ENCODE assay signal across 9 cellular contexts in genomic region chr3:119295816-119296484, GRCh38. TPM values are rescaled to one million over a fixed set of nuclear protein-coding genes. Genes with fewer than 3 reads are reported as not detected.
DNase-seq lines count a peak whose midpoint lies in the region; ATAC-seq lines count a peak whose summit lies in the region.
"Had no signal": no experiment of that assay in that cellular context is flagged by ENCODE, and none has a peak within 500 bp of the region (broad histone marks: within the 10 kb centered on the region; RNA-seq: fewer than 3 reads in every experiment).

No MANE protein-coding gene starts in this region.

- H3K9me3 ChIP-seq in T-helper 17 cell (ENCODE audit: control insufficient read depth, low read length, poor library complexity, severe bottlenecking), result no peaks in the 10 kb centered on the region
- no peaks in the 10 kb centered on the region for H3K9me3 ChIP-seq in iPS-15b (ENCODE audit: control insufficient read depth, insufficient read depth, low read length)

- DNase-seq in NCI-H748 (lab: John Stamatoyannopoulos, UW; ENCODE audit: unreplicated experiment), result peak; percentile 1
- no peak for DNase-seq in NCI-H748 treated with DMSO at 0.1 percent for 48 hours (lab: John Stamatoyannopoulos, UW)
- DNase-seq in T-helper 17 cell, result no peak
- DNase-seq in superior temporal gyrus (ENCODE audit: extremely low spot score), result peak; percentile 31
- no peak for DNase-seq in ureter (ENCODE audit: low spot score)
- no peak for DNase-seq in epidermal melanocyte (ENCODE audit: insufficient read length, low spot score)

- peaks cover 44% of the 10 kb centered on the region for H3K4me1 Mint-ChIP-seq in T-helper 17 cell

- no peaks in the 10 kb centered on the region for H3K27me3 Mint-ChIP-seq in T-helper 17 cell

- no peak overlapping the region for H3K9ac ChIP-seq in iPS-15b (ENCODE audit: low read depth, low read length)
- H3K9ac ChIP-seq: KMS-11 had no signal

- peaks cover 38% of the 10 kb centered on the region for H3K27me3 ChIP-seq in iPS-15b (ENCODE audit: control insufficient read depth, insufficient read depth, low read length)

- ATAC-seq in T-helper 17 cell, result no peak
- no peak for ATAC-seq in GM19452 (IDR thresholded peaks at IDR 0.05; ENCODE audit: unreplicated experiment)

- H3K36me3 Mint-ChIP-seq in T-helper 17 cell (ENCODE audit: low read depth), result no peaks in the 10 kb centered on the region

- peaks cover 2% of the 10 kb centered on the region for H3K36me3 ChIP-seq in iPS-15b (ENCODE audit: control insufficient read depth, insufficient read depth, low read length)

- H3K4me3 ChIP-seq in iPS-15b (ENCODE audit: low read depth, low read length), result peak overlapping the region; percentile 8

- peak overlapping the region; percentile 93 for H3K4me3 Mint-ChIP-seq in T-helper 17 cell

- H3K4me1 ChIP-seq in iPS-15b (ENCODE audit: control insufficient read depth, insufficient read depth, low read length), result peaks cover 8% of the 10 kb centered on the region

- peak overlapping the region; percentile 99 for H3K27ac Mint-ChIP-seq in T-helper 17 cell

RNA-seq across cellular contexts. Expression of gene ARHGAP31, which starts 1.8 kb away (rescaled TPM):
- total RNA-seq in T-helper 17 cell, result 10 to 100 TPM; 11.4 to 11.8 TPM
- 25.4 TPM for total RNA-seq in ureter

RNA-seq across cellular contexts. Expression of gene B4GALT4, which starts 55.3 kb away (rescaled TPM):
- 10 to 100 TPM; 14.6 to 24.7 TPM for total RNA-seq in T-helper 17 cell
- 55.4 TPM for total RNA-seq in ureter

Comparison
In these comparisons a context has a peak if more than half of its experiments do, and no peak if none do; other contexts are left out.
1. DNase-seq: peak in NCI-H748 (single experiment) and superior temporal gyrus (single experiment); none in NCI-H748 treated with DMSO at 0.1 percent for 48 hours (single experiment), T-helper 17 cell (0 of 3), ureter (single experiment) and epidermal melanocyte (single experiment).